Comparison of ENCODE assay signal across 9 cellular contexts in genomic region chr9:35730486-35730854, GRCh38. TPM values are rescaled to one million over a fixed set of nuclear protein-coding genes. Genes with fewer than 3 reads are reported as not detected.
DNase-seq lines count a peak whose midpoint lies in the region; ATAC-seq, FAIRE-seq and TF ChIP-seq lines count a peak whose summit lies in the region.
"Had no signal": no experiment of that assay in that cellular context is flagged by ENCODE, and none has a peak within 500 bp of the region (broad histone marks: within the 10 kb centered on the region; RNA-seq: fewer than 3 reads in every experiment).

No MANE protein-coding gene starts in this region.

- peaks cover 11% of the 10 kb centered on the region; the same call in 1 of the 2 replicates for H4K20me1 ChIP-seq in K562 (replicated peaks; ENCODE audit: control insufficient read depth, insufficient read depth, low read length)

- TF ChIP-seq POLR2A in K562 (conservative IDR thresholded peaks at IDR 0.05) = peak; percentile 56

- peaks cover 25% of the 10 kb centered on the region for H3K4me1 Mint-ChIP-seq in chondrocyte (ENCODE audit: low read depth)

- FAIRE-seq in K562 (lab: Jason Lieb, UNC) = no peak

- H3K9ac ChIP-seq in K562 (ENCODE audit: insufficient read depth in 1 of 2, low read depth in 2 of 2, low read length in 2 of 2) = peak overlapping the region; percentile 54 to 85; a peak in 3 of 4 replicates

- H3K79me2 ChIP-seq in K562 (ENCODE audit: control insufficient read depth, insufficient read depth, low read length) = peaks cover 82% of the 10 kb centered on the region

- H3K36me3 ChIP-seq in cardiac muscle cell = peaks cover 14% of the 10 kb centered on the region
- peaks cover 47% of the 10 kb centered on the region; the same call in 2 of the 3 replicates for H3K36me3 ChIP-seq in K562 (ENCODE audit: control insufficient read depth, insufficient read depth, low read length)
- H3K36me3 ChIP-seq in mesodermal cell (ENCODE audit: control insufficient read depth, insufficient read depth, low read length) = peaks cover 34% of the 10 kb centered on the region
- H3K36me3 ChIP-seq in urinary bladder (ENCODE audit: insufficient read depth) = no peaks in the 10 kb centered on the region

- H3K4me1 ChIP-seq in cardiac muscle cell (ENCODE audit: low read depth) (peaks cover 53% of the 10 kb centered on the region), K562 (replicated peaks in 1 of 2; ENCODE audit: control insufficient read depth in 2 of 2, insufficient read depth in 2 of 2, low read length in 2 of 2) (peaks cover 40 to 43% of the 10 kb centered on the region in 2 experiments), mesodermal cell (ENCODE audit: control insufficient read depth, insufficient read depth, low read length, poor library complexity, severe bottlenecking) (peaks cover 47% of the 10 kb centered on the region), urinary bladder (ENCODE audit: insufficient read depth) (peaks cover 4% of the 10 kb centered on the region)

- no peak for TF ChIP-seq CTCF in cardiac muscle cell (IDR thresholded peaks at IDR 0.05; ENCODE audit: low read depth, low read length)
- TF ChIP-seq CTCF in K562 (IDR thresholded peaks at IDR 0.05 in 2 of 3, conservative IDR thresholded peaks at IDR 0.05 in 1 of 3; ENCODE audit: insufficient read depth in 2 of 3, low read depth in 1 of 3, low read length in 3 of 3) = no peak
- no peak for TF ChIP-seq CTCF in chondrocyte (IDR thresholded peaks at IDR 0.05)

- no peaks in the 10 kb centered on the region for H3K9me3 Mint-ChIP-seq in chondrocyte (ENCODE audit: low read depth)

- H3K9me3 ChIP-seq in cardiac muscle cell (ENCODE audit: low read depth) (no peaks in the 10 kb centered on the region), K562 (replicated peaks; ENCODE audit: control insufficient read depth, insufficient read depth, low read depth, low read length) (no peaks in the 10 kb centered on the region), mesodermal cell (ENCODE audit: control insufficient read depth, low read length) (no peaks in the 10 kb centered on the region)

- no peak for TF ChIP-seq EP300 in K562 (IDR thresholded peaks at IDR 0.05; ENCODE audit: low read length)

- H3K4me2 ChIP-seq in K562 (ENCODE audit: insufficient read depth, low read length) = peak overlapping the region; percentile 94

- no peak overlapping the region for H2AFZ ChIP-seq in K562 (ENCODE audit: low read depth, low read length)

- ATAC-seq in K562 (no peak), GM21360 (IDR thresholded peaks at IDR 0.05; ENCODE audit: unreplicated experiment) (no peak)

- TF ChIP-seq RAD21 in K562 (CRISPR knock-in tag; conservative IDR thresholded peaks at IDR 0.05 in 1 of 2, IDR thresholded peaks at IDR 0.05 in 1 of 2) = no peak

- H3K27me3 ChIP-seq in cardiac muscle cell (no peaks in the 10 kb centered on the region), K562 (ENCODE audit: control insufficient read depth in 2 of 2, insufficient read depth in 2 of 2, low read length in 2 of 2) (no peaks in the 10 kb centered on the region)

- no peak overlapping the region for H3K27ac Mint-ChIP-seq in chondrocyte (ENCODE audit: unreplicated experiment)

- H3K27ac ChIP-seq in cardiac muscle cell (peak overlapping the region; percentile 100), K562 (ENCODE audit: extremely low read depth, low read depth, low read length) (peak overlapping the region; percentile 97), mesodermal cell (ENCODE audit: low read depth, low read length, severe bottlenecking) (no peak overlapping the region), urinary bladder (ENCODE audit: low read depth) (peak overlapping the region; percentile 16)

- no peak for DNase-seq in cardiac muscle cell (ENCODE audit: low read depth in 1 of 2, low spot score in 1 of 2)
- DNase-seq in cardiac septum (ENCODE audit: low spot score) = no peak
- no peak for DNase-seq in K562 (ENCODE audit: extremely low read depth in 1 of 4, low spot score in 3 of 4)
- no peak for DNase-seq in chondrocyte (ENCODE audit: low spot score)
- DNase-seq in inferior parietal cortex (ENCODE audit: extremely low spot score) = no peak

- peaks cover 5% of the 10 kb centered on the region for H3K9me1 ChIP-seq in K562 (ENCODE audit: control insufficient read depth, insufficient read depth, low read length)

- H3K36me3 Mint-ChIP-seq in chondrocyte (ENCODE audit: low read depth) = peaks cover 18% of the 10 kb centered on the region

- no peak overlapping the region for H3K4me3 Mint-ChIP-seq in chondrocyte (ENCODE audit: unreplicated experiment)

- CTCF ChIA-PET in K562 (lab: Yijun Ruan, JAX; ENCODE audit: low intra/inter-chr PET ratio) = no interaction called here

- POLR2A ChIA-PET in K562 (lab: Yijun Ruan, JAX) = interaction anchor here (0.7 to 2.8 kb wide), 5 partner anchors 13 to 464 kb away, joined by 3 to 13 read pairs (median 3); partner anchors contain the start of genes CCDC107 and RMRP

- no TSS peak for BruUV-seq in K562 (replicated peaks; lab: Mats Ljungman, UMichigan)

- in situ Hi-C loops in K562 (cut with MboI) = no loop called here

- no peaks in the 10 kb centered on the region for H3K27me3 Mint-ChIP-seq in chondrocyte (ENCODE audit: low read depth)

- WGBS in K562 (ENCODE audit: insufficient coverage, low coverage, missing lambda C conversion rate) = 10% methylated on average over 2 of the region's 2 CpGs
- WGBS in mesodermal cell (ENCODE audit: insufficient coverage in 2 of 2), 2 experiments = 91 to 93% methylated on average over 2 of the region's 2 CpGs
- 58% methylated on average over 2 of the region's 2 CpGs for WGBS in urinary bladder

- intact Hi-C loops in cardiac septum (cut with DNase I) = loop anchor here (5.0 kb wide), 2 partner anchors 82 to 128 kb away; partner anchors contain the start of gene SPAG8
- intact Hi-C loops in K562 (cut with micrococcal nuclease) = loop anchor here (10.0 kb wide), 1 partner anchor 84 kb away; the partner anchor contains the start of genes HINT2 and SPAG8

- H3K4me3 ChIP-seq in cardiac muscle cell (peak overlapping the region; percentile 76), K562 (peak overlapping the region; percentile 85), mesodermal cell (ENCODE audit: extremely low read depth, insufficient read depth, low read length, poor library complexity, severe bottlenecking) (peak overlapping the region; percentile 94), urinary bladder (ENCODE audit: low read depth, low read length) (peak overlapping the region; percentile 73)

RNA-seq across cellular contexts. Expression of gene TLN1, which starts 1.5 kb away (rescaled TPM):
- total RNA-seq in cardiac muscle cell (172 and 178 TPM in 2 replicates), cardiac septum (291 TPM), K562 (2014; rRNA removed) (94.3 and 121 TPM in 2 replicates), K562 (2014; rRNA removed; fragmentation: Illumina TruSeq; extraction: Trizol) (40.9 and 44.0 TPM in 2 replicates), K562 (2015; rRNA removed; fragmentation: Illumina TruSeq; extraction: Trizol) (49.4 and 50.7 TPM in 2 replicates), K562 (2021) (201 and 240 TPM in 2 replicates), urinary bladder (154 TPM), chondrocyte (490 to 684 TPM (median 655 TPM) in 3 replicates)
- polyA plus RNA-seq in cardiac muscle cell (96.0 and 98.0 TPM in 2 replicates), K562 (2011; rRNA removed) (54.8 and 98.5 TPM in 2 replicates), K562 (2014; fragmentation: Illumina TruSeq; extraction: Trizol) (75.1 and 98.7 TPM in 2 replicates), K562 (2014; fragmentation: Nextera tagmentation; extraction: Ambion mirVana) (10 to 100 TPM in 1 of 2 experiments, 1 to 10 TPM in 1; 3.6 to 10.2 TPM), K562 (2014; rRNA removed) (49.2 and 72.0 TPM in 2 replicates), urinary bladder (533 TPM)
- total RNA-seq in K562 (2011; cell fraction: chromatin; rRNA removed; ENCODE audit: low replicate concordance) = 276 and 411 TPM in 2 replicates
- total RNA-seq in K562 (2011; cell fraction: nucleolus; rRNA removed) = 190 and 200 TPM in 2 replicates
- 167 and 186 TPM in 2 replicates for total RNA-seq in K562 (2011; cell fraction: nucleoplasm; rRNA removed)
- polyA plus RNA-seq in K562 (2011; cell fraction: cytosol; rRNA removed) = 49.0 and 84.8 TPM in 2 replicates
- polyA plus RNA-seq in K562 (2011; cell fraction: nucleus; rRNA removed) = 81.3 and 128 TPM in 2 replicates
- 116 and 190 TPM in 2 replicates for polyA plus RNA-seq in K562 (2012)
- polyA minus RNA-seq in K562 (2011; rRNA and poly(A)+ RNA removed) = 190 and 196 TPM in 2 replicates
- polyA minus RNA-seq in K562 (2011; cell fraction: cytosol; rRNA and poly(A)+ RNA removed) = 278 and 355 TPM in 2 replicates
- polyA minus RNA-seq in K562 (2011; cell fraction: nucleus; rRNA and poly(A)+ RNA removed) = 62.3 and 63.3 TPM in 2 replicates
- 146 TPM for polyA plus RNA-seq in mesodermal cell (2013, experiment 1 of 2)
- polyA plus RNA-seq in mesodermal cell (2013, experiment 2 of 2) = 113 TPM

RNA-seq across cellular contexts. Expression of gene CREB3, which starts 2.0 kb away (rescaled TPM):
- total RNA-seq in cardiac muscle cell = 45.7 and 51.5 TPM in 2 replicates
- polyA plus RNA-seq in cardiac muscle cell = 62.3 and 84.2 TPM in 2 replicates
- total RNA-seq in cardiac septum = 25.0 TPM
- 13.6 and 27.1 TPM in 2 replicates for total RNA-seq in K562 (2011; cell fraction: chromatin; rRNA removed; ENCODE audit: low replicate concordance)
- total RNA-seq in K562 (2011; cell fraction: nucleolus; rRNA removed) = 20.3 and 23.0 TPM in 2 replicates
- 14.0 and 18.6 TPM in 2 replicates for total RNA-seq in K562 (2011; cell fraction: nucleoplasm; rRNA removed)
- 18.3 and 19.3 TPM in 2 replicates for total RNA-seq in K562 (2014; rRNA removed)
- total RNA-seq in K562 (2014; rRNA removed; fragmentation: Illumina TruSeq; extraction: Trizol) = 10.6 and 10.8 TPM in 2 replicates
- 13.1 and 14.9 TPM in 2 replicates for total RNA-seq in K562 (2015; rRNA removed; fragmentation: Illumina TruSeq; extraction: Trizol)
- total RNA-seq in K562 (2021) = 16.5 and 17.0 TPM in 2 replicates
- polyA plus RNA-seq in K562 (2011; rRNA removed) = 8.1 and 9.4 TPM in 2 replicates
- polyA plus RNA-seq in K562 (2011; cell fraction: cytosol; rRNA removed) = 7.9 and 14.4 TPM in 2 replicates
- 16.5 and 20.0 TPM in 2 replicates for polyA plus RNA-seq in K562 (2011; cell fraction: nucleus; rRNA removed)
- 14.9 and 23.7 TPM in 2 replicates for polyA plus RNA-seq in K562 (2012)
- 17.1 and 18.3 TPM in 2 replicates for polyA plus RNA-seq in K562 (2014; fragmentation: Illumina TruSeq; extraction: Trizol)
- polyA plus RNA-seq in K562 (2014; fragmentation: Nextera tagmentation; extraction: Ambion mirVana) = 1 to 10 TPM; 5.7 to 9.4 TPM
- polyA plus RNA-seq in K562 (2014; rRNA removed) = 15.3 TPM in 2 replicates
- 4.0 and 4.5 TPM in 2 replicates for polyA minus RNA-seq in K562 (2011; rRNA and poly(A)+ RNA removed)
- 4.2 and 4.7 TPM in 2 replicates for polyA minus RNA-seq in K562 (2011; cell fraction: cytosol; rRNA and poly(A)+ RNA removed)
- 7.4 and 7.9 TPM in 2 replicates for polyA minus RNA-seq in K562 (2011; cell fraction: nucleus; rRNA and poly(A)+ RNA removed)
- polyA plus RNA-seq in mesodermal cell (2013, experiment 1 of 2) = 34.7 TPM
- 31.3 TPM for polyA plus RNA-seq in mesodermal cell (2013, experiment 2 of 2)
- 28.2 TPM for total RNA-seq in urinary bladder
- 50.0 TPM for polyA plus RNA-seq in urinary bladder
- 55.5 to 63.4 TPM (median 56.7 TPM) in 3 replicates for total RNA-seq in chondrocyte

RNA-seq across cellular contexts. Expression of gene GBA2, which starts 18.6 kb away (rescaled TPM):
- total RNA-seq in cardiac muscle cell (132 and 157 TPM in 2 replicates), cardiac septum (98.6 TPM), K562 (2014; rRNA removed) (28.5 and 32.6 TPM in 2 replicates), K562 (2014; rRNA removed; fragmentation: Illumina TruSeq; extraction: Trizol) (27.2 and 29.3 TPM in 2 replicates), K562 (2015; rRNA removed; fragmentation: Illumina TruSeq; extraction: Trizol) (32.1 and 32.7 TPM in 2 replicates), K562 (2021) (39.4 and 45.0 TPM in 2 replicates), urinary bladder (36.0 TPM), chondrocyte (50.9 to 52.1 TPM (median 51.6 TPM) in 3 replicates)
- polyA plus RNA-seq in cardiac muscle cell (135 and 140 TPM in 2 replicates), K562 (2011; rRNA removed) (42.2 and 58.0 TPM in 2 replicates), K562 (2014; fragmentation: Illumina TruSeq; extraction: Trizol) (38.4 and 40.3 TPM in 2 replicates), K562 (2014; fragmentation: Nextera tagmentation; extraction: Ambion mirVana) (10 to 100 TPM; 14.1 to 24.3 TPM), K562 (2014; rRNA removed) (60.4 and 63.2 TPM in 2 replicates), urinary bladder (51.4 TPM)
- total RNA-seq in K562 (2011; cell fraction: chromatin; rRNA removed; ENCODE audit: low replicate concordance) = 274 and 418 TPM in 2 replicates
- total RNA-seq in K562 (2011; cell fraction: nucleolus; rRNA removed) = 163 and 173 TPM in 2 replicates
- total RNA-seq in K562 (2011; cell fraction: nucleoplasm; rRNA removed) = 160 and 174 TPM in 2 replicates
- 37.5 and 42.3 TPM in 2 replicates for polyA plus RNA-seq in K562 (2011; cell fraction: cytosol; rRNA removed)
- polyA plus RNA-seq in K562 (2011; cell fraction: nucleus; rRNA removed) = 311 and 346 TPM in 2 replicates
- 41.0 and 65.6 TPM in 2 replicates for polyA plus RNA-seq in K562 (2012)
- polyA minus RNA-seq in K562 (2011; rRNA and poly(A)+ RNA removed) = 47.8 and 48.8 TPM in 2 replicates
- 12.4 and 17.6 TPM in 2 replicates for polyA minus RNA-seq in K562 (2011; cell fraction: cytosol; rRNA and poly(A)+ RNA removed)
- 56.4 and 96.6 TPM in 2 replicates for polyA minus RNA-seq in K562 (2011; cell fraction: nucleus; rRNA and poly(A)+ RNA removed)
- polyA plus RNA-seq in mesodermal cell (2013, experiment 1 of 2) = 78.5 TPM
- 58.0 TPM for polyA plus RNA-seq in mesodermal cell (2013, experiment 2 of 2)

RNA-seq across cellular contexts. Expression of gene RGP1, which starts 18.6 kb away (rescaled TPM):
- total RNA-seq in cardiac muscle cell = 24.1 and 30.4 TPM in 2 replicates
- polyA plus RNA-seq in cardiac muscle cell = 17.9 and 21.8 TPM in 2 replicates
- total RNA-seq in cardiac septum = 40.0 TPM
- 17.9 and 29.7 TPM in 2 replicates for total RNA-seq in K562 (2011; cell fraction: chromatin; rRNA removed; ENCODE audit: low replicate concordance)
- 15.4 and 17.2 TPM in 2 replicates for total RNA-seq in K562 (2011; cell fraction: nucleolus; rRNA removed)
- total RNA-seq in K562 (2011; cell fraction: nucleoplasm; rRNA removed) = 21.6 and 28.2 TPM in 2 replicates
- 6.5 and 7.5 TPM in 2 replicates for total RNA-seq in K562 (2014; rRNA removed)
- total RNA-seq in K562 (2014; rRNA removed; fragmentation: Illumina TruSeq; extraction: Trizol) = 6.5 and 7.0 TPM in 2 replicates
- total RNA-seq in K562 (2015; rRNA removed; fragmentation: Illumina TruSeq; extraction: Trizol) = 6.5 and 6.7 TPM in 2 replicates
- 12.3 and 13.8 TPM in 2 replicates for total RNA-seq in K562 (2021)
- 10.1 and 11.0 TPM in 2 replicates for polyA plus RNA-seq in K562 (2011; rRNA removed)
- polyA plus RNA-seq in K562 (2011; cell fraction: cytosol; rRNA removed) = 9.1 and 9.6 TPM in 2 replicates
- polyA plus RNA-seq in K562 (2011; cell fraction: nucleus; rRNA removed) = 21.5 and 24.4 TPM in 2 replicates
- polyA plus RNA-seq in K562 (2012) = 8.2 and 8.9 TPM in 2 replicates
- 9.8 and 10.7 TPM in 2 replicates for polyA plus RNA-seq in K562 (2014; fragmentation: Illumina TruSeq; extraction: Trizol)
- under 1 TPM; 0.42 to 0.95 TPM for polyA plus RNA-seq in K562 (2014; fragmentation: Nextera tagmentation; extraction: Ambion mirVana)
- polyA plus RNA-seq in K562 (2014; rRNA removed) = 6.9 and 7.9 TPM in 2 replicates
- polyA minus RNA-seq in K562 (2011; rRNA and poly(A)+ RNA removed) = 10.7 and 13.3 TPM in 2 replicates
- 4.7 and 7.2 TPM in 2 replicates for polyA minus RNA-seq in K562 (2011; cell fraction: cytosol; rRNA and poly(A)+ RNA removed)
- polyA minus RNA-seq in K562 (2011; cell fraction: nucleus; rRNA and poly(A)+ RNA removed) = 11.0 and 16.7 TPM in 2 replicates
- 19.8 TPM for polyA plus RNA-seq in mesodermal cell (2013, experiment 1 of 2)
- polyA plus RNA-seq in mesodermal cell (2013, experiment 2 of 2) = 18.2 TPM
- total RNA-seq in urinary bladder = 12.1 TPM
- polyA plus RNA-seq in urinary bladder = 16.7 TPM
- 27.7 to 28.6 TPM (median 27.9 TPM) in 3 replicates for total RNA-seq in chondrocyte

RNA-seq across cellular contexts. Expression of gene MSMP, which starts 23.6 kb away (rescaled TPM):
- not detected in 2 replicates for total RNA-seq in cardiac muscle cell
- polyA plus RNA-seq in cardiac muscle cell = not detected in 2 replicates
- not detected for total RNA-seq in cardiac septum
- total RNA-seq in K562 (2011; cell fraction: chromatin; rRNA removed; ENCODE audit: low replicate concordance) = not detected in 2 replicates
- total RNA-seq in K562 (2011; cell fraction: nucleolus; rRNA removed) = not detected in 2 replicates
- total RNA-seq in K562 (2011; cell fraction: nucleoplasm; rRNA removed) = not detected in 2 replicates
- not detected in 2 replicates for total RNA-seq in K562 (2014; rRNA removed)
- total RNA-seq in K562 (2014; rRNA removed; fragmentation: Illumina TruSeq; extraction: Trizol) = not detected in 2 replicates
- total RNA-seq in K562 (2015; rRNA removed; fragmentation: Illumina TruSeq; extraction: Trizol) = not detected in 2 replicates
- total RNA-seq in K562 (2021) = 0.60 and 0.87 TPM in 2 replicates
- polyA plus RNA-seq in K562 (2011; rRNA removed) = not detected in 2 replicates
- polyA plus RNA-seq in K562 (2011; cell fraction: cytosol; rRNA removed) = 0.42 TPM in 1 of 2 replicates, not detected in the other
- not detected in 2 replicates for polyA plus RNA-seq in K562 (2011; cell fraction: nucleus; rRNA removed)
- polyA plus RNA-seq in K562 (2012) = not detected in 2 replicates
- not detected in 2 replicates for polyA plus RNA-seq in K562 (2014; fragmentation: Illumina TruSeq; extraction: Trizol)
- not detected for polyA plus RNA-seq in K562 (2014; fragmentation: Nextera tagmentation; extraction: Ambion mirVana)
- polyA plus RNA-seq in K562 (2014; rRNA removed) = not detected in 2 replicates
- polyA minus RNA-seq in K562 (2011; rRNA and poly(A)+ RNA removed) = not detected in 2 replicates
- polyA minus RNA-seq in K562 (2011; cell fraction: cytosol; rRNA and poly(A)+ RNA removed) = not detected in 2 replicates
- polyA minus RNA-seq in K562 (2011; cell fraction: nucleus; rRNA and poly(A)+ RNA removed) = not detected in 2 replicates
- 1.4 TPM for polyA plus RNA-seq in mesodermal cell (2013, experiment 1 of 2)
- polyA plus RNA-seq in mesodermal cell (2013, experiment 2 of 2) = not detected
- total RNA-seq in urinary bladder = 0.53 TPM
- 0.42 TPM for polyA plus RNA-seq in urinary bladder
- total RNA-seq in chondrocyte = not detected in 3 replicates
- total RNA-seq: M059J had no signal
